3 cellular contexts compared by ENCODE assay signal in genomic region chr1:30356839-30357238, GRCh38.
"Had no signal": no experiment of that assay in that cellular context is flagged by ENCODE, and none has a peak within 500 bp of the region (broad histone marks: within the 10 kb centered on the region; RNA-seq: fewer than 3 reads in every experiment).

No MANE protein-coding gene starts in this region.

- DNase-seq: GDM1, GF-D8 had no signal

- ATAC-seq: GM12878 had no signal

- H3K4me3 ChIP-seq: GM12878 had no signal
